Comparison of ENCODE assay signal across 1 cellular context in the genomic region with DNA sequence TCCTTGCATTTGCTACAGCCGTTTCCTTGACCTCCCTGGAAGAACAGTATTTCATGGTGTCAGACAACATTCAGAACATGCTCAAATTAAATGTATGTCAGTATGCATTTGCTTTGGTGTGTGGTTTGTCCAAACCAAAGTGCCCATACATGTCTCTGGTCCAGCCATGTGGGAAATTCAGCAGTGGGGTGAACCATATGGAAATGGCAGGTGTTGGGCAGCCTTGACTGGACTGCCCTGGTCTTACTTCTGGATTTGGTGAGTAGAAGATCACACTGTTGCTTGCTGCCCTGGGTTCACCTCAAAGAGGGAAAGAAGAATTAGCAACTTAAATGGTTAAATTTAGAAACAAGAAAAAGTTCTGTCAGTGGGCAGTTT.
A peak's percentile ranks its signal among the peaks of the same experiment; 100 is the strongest.
TF ChIP-seq lines count a peak whose summit lies in the region.

No MANE protein-coding gene starts in this region.

TF ChIP-seq in K562, 482 proteins besides CTCF, POLR2A, EP300 and RAD21:
- TF ChIP-seq ILK (tag; IDR thresholded peaks at IDR 0.05; ENCODE audit: borderline replicate concordance, low read depth) (no peak), CBX3 (IDR thresholded peaks at IDR 0.05; ENCODE audit: borderline replicate concordance in 1 of 2, low read length in 2 of 2) (no peak), FOXK1 (CRISPR knock-in tag; IDR thresholded peaks at IDR 0.05; ENCODE audit: borderline replicate concordance) (0 out of 2 replicates have a peak, but pooled peaks have one; percentile 22), NR2C2 (CRISPR knock-in tag; IDR thresholded peaks at IDR 0.05) (no peak), NR2C2 (tag; IDR thresholded peaks at IDR 0.05) (peak; percentile 41; the same call in 1 of the 2 replicates), ZNF75A (CRISPR knock-in tag; IDR thresholded peaks at IDR 0.05) (peak; percentile 53; the same call in 1 of the 2 replicates)
- TF ChIP-seq, protein P1, sequence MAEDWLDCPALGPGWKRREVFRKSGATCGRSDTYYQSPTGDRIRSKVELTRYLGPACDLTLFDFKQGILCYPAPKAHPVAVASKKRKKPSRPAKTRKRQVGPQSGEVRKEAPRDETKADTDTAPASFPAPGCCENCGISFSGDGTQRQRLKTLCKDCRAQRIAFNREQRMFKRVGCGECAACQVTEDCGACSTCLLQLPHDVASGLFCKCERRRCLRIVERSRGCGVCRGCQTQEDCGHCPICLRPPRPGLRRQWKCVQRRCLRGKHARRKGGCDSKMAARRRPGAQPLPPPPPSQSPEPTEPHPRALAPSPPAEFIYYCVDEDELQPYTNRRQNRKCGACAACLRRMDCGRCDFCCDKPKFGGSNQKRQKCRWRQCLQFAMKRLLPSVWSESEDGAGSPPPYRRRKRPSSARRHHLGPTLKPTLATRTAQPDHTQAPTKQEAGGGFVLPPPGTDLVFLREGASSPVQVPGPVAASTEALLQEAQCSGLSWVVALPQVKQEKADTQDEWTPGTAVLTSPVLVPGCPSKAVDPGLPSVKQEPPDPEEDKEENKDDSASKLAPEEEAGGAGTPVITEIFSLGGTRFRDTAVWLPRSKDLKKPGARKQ (CRISPR knock-in tag; IDR thresholded peaks at IDR 0.05) = no peak
- TF ChIP-seq, protein P2, sequence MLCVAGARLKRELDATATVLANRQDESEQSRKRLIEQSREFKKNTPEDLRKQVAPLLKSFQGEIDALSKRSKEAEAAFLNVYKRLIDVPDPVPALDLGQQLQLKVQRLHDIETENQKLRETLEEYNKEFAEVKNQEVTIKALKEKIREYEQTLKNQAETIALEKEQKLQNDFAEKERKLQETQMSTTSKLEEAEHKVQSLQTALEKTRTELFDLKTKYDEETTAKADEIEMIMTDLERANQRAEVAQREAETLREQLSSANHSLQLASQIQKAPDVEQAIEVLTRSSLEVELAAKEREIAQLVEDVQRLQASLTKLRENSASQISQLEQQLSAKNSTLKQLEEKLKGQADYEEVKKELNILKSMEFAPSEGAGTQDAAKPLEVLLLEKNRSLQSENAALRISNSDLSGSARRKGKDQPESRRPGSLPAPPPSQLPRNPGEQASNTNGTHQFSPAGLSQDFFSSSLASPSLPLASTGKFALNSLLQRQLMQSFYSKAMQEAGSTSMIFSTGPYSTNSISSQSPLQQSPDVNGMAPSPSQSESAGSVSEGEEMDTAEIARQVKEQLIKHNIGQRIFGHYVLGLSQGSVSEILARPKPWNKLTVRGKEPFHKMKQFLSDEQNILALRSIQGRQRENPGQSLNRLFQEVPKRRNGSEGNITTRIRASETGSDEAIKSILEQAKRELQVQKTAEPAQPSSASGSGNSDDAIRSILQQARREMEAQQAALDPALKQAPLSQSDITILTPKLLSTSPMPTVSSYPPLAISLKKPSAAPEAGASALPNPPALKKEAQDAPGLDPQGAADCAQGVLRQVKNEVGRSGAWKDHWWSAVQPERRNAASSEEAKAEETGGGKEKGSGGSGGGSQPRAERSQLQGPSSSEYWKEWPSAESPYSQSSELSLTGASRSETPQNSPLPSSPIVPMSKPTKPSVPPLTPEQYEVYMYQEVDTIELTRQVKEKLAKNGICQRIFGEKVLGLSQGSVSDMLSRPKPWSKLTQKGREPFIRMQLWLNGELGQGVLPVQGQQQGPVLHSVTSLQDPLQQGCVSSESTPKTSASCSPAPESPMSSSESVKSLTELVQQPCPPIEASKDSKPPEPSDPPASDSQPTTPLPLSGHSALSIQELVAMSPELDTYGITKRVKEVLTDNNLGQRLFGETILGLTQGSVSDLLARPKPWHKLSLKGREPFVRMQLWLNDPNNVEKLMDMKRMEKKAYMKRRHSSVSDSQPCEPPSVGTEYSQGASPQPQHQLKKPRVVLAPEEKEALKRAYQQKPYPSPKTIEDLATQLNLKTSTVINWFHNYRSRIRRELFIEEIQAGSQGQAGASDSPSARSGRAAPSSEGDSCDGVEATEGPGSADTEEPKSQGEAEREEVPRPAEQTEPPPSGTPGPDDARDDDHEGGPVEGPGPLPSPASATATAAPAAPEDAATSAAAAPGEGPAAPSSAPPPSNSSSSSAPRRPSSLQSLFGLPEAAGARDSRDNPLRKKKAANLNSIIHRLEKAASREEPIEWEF (CRISPR knock-in tag; IDR thresholded peaks at IDR 0.05) = no peak
TF ChIP-seq in K562: peak in this region for 3.
